8 cellular contexts compared by ENCODE assay signal in genomic region chr3:196568246-196569002, GRCh38. TPM values are rescaled to one million over a fixed set of nuclear protein-coding genes. Genes with fewer than 3 reads are reported as not detected.
DNase-seq lines count a peak whose midpoint lies in the region; ATAC-seq and TF ChIP-seq lines count a peak whose summit lies in the region.

Gene FBXO45 (plus strand): TSS chr3:196568660. CDS start chr3:196568985, 325 bp downstream.
Gene WDR53 (minus strand): TSS chr3:196568554. CDS start chr3:196561475, 7,079 bp downstream.

- H3K4me1 ChIP-seq in breast epithelium (peaks cover 4 to 6% of the 10 kb centered on the region in 2 donors), skeletal muscle tissue (ENCODE audit: control insufficient read depth in 3 of 3, insufficient read depth in 3 of 3, low read length in 3 of 3) (peaks cover 17 to 32% (median 18%) of the 10 kb centered on the region in 3 donors)

- H3K4me3 ChIP-seq in WERI-Rb-1 (ENCODE audit: low read depth, low read length) (peak within 1 kb of the TSS; percentile 87), breast epithelium (peak within 1 kb of the TSS; percentile 77 to 84 (median 80)), iPS-18c (ENCODE audit: insufficient read depth, low read depth, low read length) (peak within 1 kb of the TSS; percentile 99), skeletal muscle tissue (ENCODE audit: low read length in 3 of 3) (peak within 1 kb of the TSS; percentile 90 to 100 (median 91))

- ATAC-seq in GM18909 (IDR thresholded peaks at IDR 0.05; ENCODE audit: poor library complexity, unreplicated experiment) (peak; percentile 93), HG03159 (IDR thresholded peaks at IDR 0.05; ENCODE audit: unreplicated experiment) (peak; percentile 94)

- peak; percentile 69 for TF ChIP-seq POLR2A in breast epithelium (IDR thresholded peaks at IDR 0.05)

- peak within 1 kb of the TSS; percentile 84 to 97 (median 92) for H3K9ac ChIP-seq in skeletal muscle tissue (ENCODE audit: low read depth in 1 of 3, low read length in 3 of 3)

- H3K27ac ChIP-seq in WERI-Rb-1, result peak within 1 kb of the TSS; percentile 78
- H3K27ac ChIP-seq in breast epithelium, result peak within 1 kb of the TSS; percentile 86 to 89
- H3K27ac ChIP-seq in skeletal muscle tissue (ENCODE audit: low read depth, low read length), result peak within 1 kb of the TSS; percentile 76

- TF ChIP-seq CTCF in WERI-Rb-1 (IDR thresholded peaks at IDR 0.05; ENCODE audit: low read depth, low read length), result no peak
- no peak for TF ChIP-seq CTCF in breast epithelium (IDR thresholded peaks at IDR 0.05)

- intact Hi-C loops in breast epithelium (cut with DNase I; ENCODE audit: low total_unique reads), result no loop called here

- H3K27me3 ChIP-seq in WERI-Rb-1 (ENCODE audit: insufficient read depth, low read depth, severe bottlenecking) (no peaks in the 10 kb centered on the region), breast epithelium (no peaks in the 10 kb centered on the region), skeletal muscle tissue (ENCODE audit: control insufficient read depth in 3 of 3, insufficient read depth in 3 of 3, low read length in 3 of 3) (no peaks in the 10 kb centered on the region)

- no peaks in the 10 kb centered on the region for H3K9me3 ChIP-seq in WERI-Rb-1 (ENCODE audit: severe bottlenecking)
- H3K9me3 ChIP-seq in breast epithelium, result no peaks in the 10 kb centered on the region
- H3K9me3 ChIP-seq in iPS-18c (ENCODE audit: control insufficient read depth, insufficient read depth, low read length), result no peaks in the 10 kb centered on the region
- no peaks in the 10 kb centered on the region for H3K9me3 ChIP-seq in skeletal muscle tissue (ENCODE audit: control insufficient read depth in 3 of 3, low read length in 3 of 3)

- peak; percentile 97 for DNase-seq in AG08395 (ENCODE audit: low spot score)
- DNase-seq in NCI-H2227 (lab: John Stamatoyannopoulos, UW; ENCODE audit: unreplicated experiment), result peak; percentile 98
- DNase-seq in WERI-Rb-1, result peak; percentile 87
- DNase-seq in breast epithelium (ENCODE audit: low spot score in 2 of 2), result peak; percentile 89 to 91

- no peaks in the 10 kb centered on the region; the same call in 1 of the 2 replicates for H3K36me3 ChIP-seq in WERI-Rb-1
- no peaks in the 10 kb centered on the region for H3K36me3 ChIP-seq in breast epithelium
- peaks cover 5 to 11% (median 5%) of the 10 kb centered on the region in 3 donors for H3K36me3 ChIP-seq in skeletal muscle tissue (ENCODE audit: control insufficient read depth in 3 of 3, insufficient read depth in 3 of 3, low read length in 3 of 3)

RNA-seq across cellular contexts. Expression of gene FBXO45, which starts in this region (rescaled TPM):
- total RNA-seq in breast epithelium (1 to 10 TPM; 5.6 to 7.6 (median 7.5) TPM), skeletal muscle tissue (11.5 TPM)

RNA-seq across cellular contexts. Expression of gene WDR53, which starts in this region (rescaled TPM):
- total RNA-seq in breast epithelium, result 1 to 10 TPM; 4.9 to 8.2 (median 6.1) TPM
- 6.8 TPM for total RNA-seq in skeletal muscle tissue

Comparison
In these comparisons a context has a peak if more than half of its experiments do, and no peak if none do; other contexts are left out.
1. Peak in every context shown above with its lines: DNase-seq, ATAC-seq, H3K4me3 ChIP-seq and H3K27ac ChIP-seq.